In the genomic region with DNA sequence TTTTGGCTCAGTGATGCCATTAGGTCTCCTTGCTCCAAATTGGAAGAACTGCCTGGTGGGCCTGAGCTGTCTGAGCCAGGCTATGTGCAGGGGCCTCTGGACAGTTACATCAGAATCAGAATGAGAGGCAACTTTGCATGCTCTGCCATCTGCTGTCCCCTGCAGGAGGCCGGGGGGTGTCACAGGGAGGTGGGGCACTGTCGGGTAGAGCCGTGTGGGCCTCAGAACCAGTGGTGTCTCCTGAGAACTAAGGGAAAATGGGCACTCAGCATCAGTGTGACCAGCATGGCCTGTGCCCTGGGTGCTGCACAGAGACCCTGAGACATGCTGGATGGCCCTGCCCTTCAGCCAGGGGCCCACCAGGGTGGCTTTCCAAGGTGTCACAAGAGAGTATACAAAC, we compare ENCODE assay signal across 25 cellular contexts. TPM values are rescaled to one million over a fixed set of nuclear protein-coding genes. Genes with fewer than 3 reads are reported as not detected.
A peak's percentile ranks its signal among the peaks of the same experiment; 100 is the strongest.
DNase-seq lines count a peak whose midpoint lies in the region; ATAC-seq, FAIRE-seq and TF ChIP-seq lines count a peak whose summit lies in the region.
"Had no signal": no experiment of that assay in that cellular context is flagged by ENCODE, and none has a peak within 500 bp of the region (broad histone marks: within the 10 kb centered on the region; RNA-seq: fewer than 3 reads in every experiment).

No MANE protein-coding gene starts in this region.

- H3K4me1 ChIP-seq in left ventricle myocardium inferior: no peaks in the 10 kb centered on the region
- peaks cover 80% of the 10 kb centered on the region for H3K4me1 ChIP-seq in BLaER1
- no peaks in the 10 kb centered on the region for H3K4me1 ChIP-seq in K562 (replicated peaks in 1 of 2; ENCODE audit: control insufficient read depth in 2 of 2, insufficient read depth in 2 of 2, low read length in 2 of 2)
- H3K4me1 ChIP-seq: A549, BE2C, HAP-1 had no signal

- no peaks in the 10 kb centered on the region for H3K27me3 ChIP-seq in left ventricle myocardium inferior (ENCODE audit: low read depth)
- H3K27me3 ChIP-seq in BLaER1: no peaks in the 10 kb centered on the region; the same call in 1 of the 2 replicates
- no peaks in the 10 kb centered on the region for H3K27me3 ChIP-seq in H7 (ENCODE audit: control insufficient read depth, insufficient read depth, low read length)
- H3K27me3 ChIP-seq in K562 (ENCODE audit: control insufficient read depth in 2 of 2, insufficient read depth in 2 of 2, low read length in 2 of 2): peaks cover 20 to 61% of the 10 kb centered on the region in 2 experiments
- H3K27me3 ChIP-seq: BE2C had no signal

- peak overlapping the region; percentile 71 for H3K4me2 ChIP-seq in BLaER1
- H3K4me2 ChIP-seq in K562 (ENCODE audit: insufficient read depth, low read length): no peak overlapping the region
- H3K4me2 ChIP-seq: A549, GM23338 had no signal

- CTCF ChIA-PET in K562 (lab: Yijun Ruan, JAX; ENCODE audit: low intra/inter-chr PET ratio): no interaction called here

- TF ChIP-seq RAD21 in K562 (CRISPR knock-in tag; conservative IDR thresholded peaks at IDR 0.05 in 1 of 2, IDR thresholded peaks at IDR 0.05 in 1 of 2): 0 out of 4 replicates have a peak, but pooled peaks of 1 of the 2 experiments have one; percentile 3

- H3K79me2 ChIP-seq in K562 (ENCODE audit: control insufficient read depth, insufficient read depth, low read length): no peaks in the 10 kb centered on the region

- 0% methylated on average over 3 of the region's 3 CpGs for WGBS in K562 (ENCODE audit: insufficient coverage, low coverage, missing lambda C conversion rate)

- no peak for FAIRE-seq in K562 (lab: Jason Lieb, UNC)
- FAIRE-seq: A549, D721Med, GM12878 had no signal

- H3K9me1 ChIP-seq in K562 (ENCODE audit: control insufficient read depth, insufficient read depth, low read length): no peaks in the 10 kb centered on the region

- no TSS peak for BruUV-seq in K562 (replicated peaks; lab: Mats Ljungman, UMichigan)

- H3K27ac Mint-ChIP-seq in activated T-cell treated with anti-CD3 and anti-CD28 coated beads, Interleukin-2, amount 50 U/mL, for 24 hours: no peak overlapping the region
- peak overlapping the region in 1 of 10 donors; percentile 34 for H3K27ac Mint-ChIP-seq in naive thymus-derived CD8-positive, alpha-beta T cell
- H3K27ac Mint-ChIP-seq: CD4-positive, alpha-beta T cell; GM23338; HFFc6 had no signal

- DNase-seq in Right ventricle myocardium inferior (ENCODE audit: missing footprints): peak; percentile 26
- DNase-seq in left ventricle myocardium inferior: no peak
- peak; percentile 59 for DNase-seq in H7
- no peak for DNase-seq in K562 (ENCODE audit: extremely low read depth in 1 of 4, low spot score in 3 of 4)
- DNase-seq in activated T-cell treated with anti-CD3 and anti-CD28 coated beads, Interleukin-2, amount 50 U/mL, for 24 hours: no peak
- no peak for DNase-seq in naive thymus-derived CD8-positive, alpha-beta T cell
- no peak for DNase-seq in epidermal melanocyte (ENCODE audit: insufficient read length, low spot score)
- DNase-seq: 8988T; ACHN; AML-193; BE2C; CD4-positive, alpha-beta T cell; CD8-positive, alpha-beta memory T cell; DMS 273 treated with DMSO at 0.1 percent for 48 hours; DMS79; EL; GDM1; HFFc6 had no signal

- ATAC-seq in Right ventricle myocardium inferior: no peak
- peak; percentile 67 for ATAC-seq in K562
- no peak for ATAC-seq in naive thymus-derived CD8-positive, alpha-beta T cell
- ATAC-seq: A549, GM12878, GM23338 had no signal

- in situ Hi-C loops in K562 (cut with MboI): no loop called here

- H3K27me3 Mint-ChIP-seq in activated T-cell treated with anti-CD3 and anti-CD28 coated beads, Interleukin-2, amount 50 U/mL, for 24 hours: peaks cover 7% of the 10 kb centered on the region
- no peaks in the 10 kb centered on the region for H3K27me3 Mint-ChIP-seq in naive thymus-derived CD8-positive, alpha-beta T cell
- H3K27me3 Mint-ChIP-seq: CD4-positive, alpha-beta T cell had no signal

- H3K4me3 ChIP-seq in left ventricle myocardium inferior (no peak overlapping the region), BLaER1 (no peak overlapping the region), H7 (ENCODE audit: insufficient read depth, low read depth, low read length) (no peak overlapping the region), K562 (no peak overlapping the region)
- H3K4me3 ChIP-seq: A549, GM12878, GM23338, HAP-1 had no signal

- intact Hi-C loops in Right ventricle myocardium inferior (cut with DNase I): no loop called here
- intact Hi-C loops in left ventricle myocardium inferior (cut with micrococcal nuclease): no loop called here
- intact Hi-C loops in K562 (cut with micrococcal nuclease): no loop called here

- H3K4me1 Mint-ChIP-seq in activated T-cell treated with anti-CD3 and anti-CD28 coated beads, Interleukin-2, amount 50 U/mL, for 24 hours (ENCODE audit: low read depth): peaks cover 17% of the 10 kb centered on the region
- peaks cover 0 to 6% (median 4%) of the 10 kb centered on the region in 4 donors for H3K4me1 Mint-ChIP-seq in naive thymus-derived CD8-positive, alpha-beta T cell
- H3K4me1 Mint-ChIP-seq: CD8-positive, alpha-beta memory T cell; GM23338 had no signal

- H3K9me3 Mint-ChIP-seq in activated T-cell treated with anti-CD3 and anti-CD28 coated beads, Interleukin-2, amount 50 U/mL, for 24 hours: no peaks in the 10 kb centered on the region
- H3K9me3 Mint-ChIP-seq in naive thymus-derived CD8-positive, alpha-beta T cell: peaks cover 0 to 22% (median 0%) of the 10 kb centered on the region in 9 donors
- H3K9me3 Mint-ChIP-seq: CD4-positive, alpha-beta T cell; CD8-positive, alpha-beta memory T cell; HFFc6 had no signal

- peaks cover 30% of the 10 kb centered on the region for H3K9me3 ChIP-seq in left ventricle myocardium inferior (replicated peaks)
- no peaks in the 10 kb centered on the region for H3K9me3 ChIP-seq in BLaER1
- no peaks in the 10 kb centered on the region for H3K9me3 ChIP-seq in K562 (replicated peaks; ENCODE audit: control insufficient read depth, insufficient read depth, low read depth, low read length)
- H3K9me3 ChIP-seq: A549, HAP-1 had no signal

- TF ChIP-seq POLR2A in K562 (conservative IDR thresholded peaks at IDR 0.05): no peak

- H3K4me3 Mint-ChIP-seq in activated T-cell treated with anti-CD3 and anti-CD28 coated beads, Interleukin-2, amount 50 U/mL, for 24 hours: no peak overlapping the region
- no peak overlapping the region for H3K4me3 Mint-ChIP-seq in naive thymus-derived CD8-positive, alpha-beta T cell
- H3K4me3 Mint-ChIP-seq: CD4-positive, alpha-beta T cell; CD8-positive, alpha-beta memory T cell; GM23338; HFFc6 had no signal

- POLR2A ChIA-PET in K562 (lab: Yijun Ruan, JAX): interaction anchor here (0.8 to 1.5 kb wide), 4 partner anchors 12 to 20 kb away, joined by 3 read pairs; no protein-coding TSS in a partner anchor
- POLR2A ChIA-PET in naive thymus-derived CD8-positive, alpha-beta T cell (lab: Charles Lee): no interaction called here

- TF ChIP-seq CTCF in left ventricle myocardium inferior (IDR thresholded peaks at IDR 0.05; ENCODE audit: borderline replicate concordance) (no peak), K562 (IDR thresholded peaks at IDR 0.05 in 2 of 3, conservative IDR thresholded peaks at IDR 0.05 in 1 of 3; ENCODE audit: insufficient read depth in 2 of 3, low read depth in 1 of 3, low read length in 3 of 3) (peak; percentile 10 to 27 (median 21); a peak in 1 of 6 replicates)

- no peaks in the 10 kb centered on the region for H3K36me3 Mint-ChIP-seq in activated T-cell treated with anti-CD3 and anti-CD28 coated beads, Interleukin-2, amount 50 U/mL, for 24 hours (ENCODE audit: low read depth)
- peaks cover 0 to 2% (median 0%) of the 10 kb centered on the region in 3 donors for H3K36me3 Mint-ChIP-seq in naive thymus-derived CD8-positive, alpha-beta T cell
- H3K36me3 Mint-ChIP-seq: CD8-positive, alpha-beta memory T cell had no signal

- H3K9ac ChIP-seq in BLaER1 (no peak overlapping the region), K562 (ENCODE audit: insufficient read depth in 1 of 2, low read depth in 2 of 2, low read length in 2 of 2) (no peak overlapping the region)

- H3K27ac ChIP-seq in left ventricle myocardium inferior (replicated peaks) (no peak overlapping the region), BLaER1 (peak overlapping the region; percentile 31), K562 (ENCODE audit: extremely low read depth, low read depth, low read length) (no peak overlapping the region)
- H3K27ac ChIP-seq: A549, C4-2B had no signal

- no peak overlapping the region for H2AFZ ChIP-seq in K562 (ENCODE audit: low read depth, low read length)
- H2AFZ ChIP-seq: GM23338 had no signal

- H4K20me1 ChIP-seq in BLaER1 (peaks cover 6% of the 10 kb centered on the region; the same call in 1 of the 2 replicates), K562 (replicated peaks; ENCODE audit: control insufficient read depth, insufficient read depth, low read length) (peaks cover 21% of the 10 kb centered on the region)

- TF ChIP-seq EP300 in K562 (IDR thresholded peaks at IDR 0.05; ENCODE audit: low read length): no peak

- peaks cover 13% of the 10 kb centered on the region for H3K36me3 ChIP-seq in left ventricle myocardium inferior
- peaks cover 22% of the 10 kb centered on the region; the same call in 1 of the 2 replicates for H3K36me3 ChIP-seq in BLaER1
- H3K36me3 ChIP-seq in H7 (replicated peaks; ENCODE audit: control insufficient read depth, insufficient read depth, low read length): no peaks in the 10 kb centered on the region
- no peaks in the 10 kb centered on the region for H3K36me3 ChIP-seq in K562 (ENCODE audit: control insufficient read depth, insufficient read depth, low read length)
- H3K36me3 ChIP-seq: HAP-1 had no signal

RNA-seq across cellular contexts. Expression of gene COL6A1, which starts 47.0 kb away (rescaled TPM):
- total RNA-seq in Right ventricle myocardium inferior (228 TPM), left ventricle myocardium inferior (154 TPM), K562 (2014; rRNA removed) (0.14 and 0.53 TPM in 2 replicates), K562 (2014; rRNA removed; fragmentation: Illumina TruSeq; extraction: Trizol) (0.13 TPM in 1 of 2 replicates, not detected in the other), K562 (2015; rRNA removed; fragmentation: Illumina TruSeq; extraction: Trizol) (0.04 and 0.14 TPM in 2 replicates), K562 (2021) (1.2 and 1.3 TPM in 2 replicates)
- total RNA-seq in H7 (2014; rRNA removed; shearing (Covaris generic)): 243 and 283 TPM in 2 replicates
- total RNA-seq in K562 (2011; cell fraction: chromatin; rRNA removed; ENCODE audit: low replicate concordance): 0.32 and 1.5 TPM in 2 replicates
- total RNA-seq in K562 (2011; cell fraction: nucleolus; rRNA removed): 1.7 and 3.8 TPM in 2 replicates
- total RNA-seq in K562 (2011; cell fraction: nucleoplasm; rRNA removed): 1.2 and 1.4 TPM in 2 replicates
- polyA plus RNA-seq in K562 (2011; rRNA removed) (0.10 and 0.39 TPM in 2 replicates), K562 (2014; fragmentation: Illumina TruSeq; extraction: Trizol) (0.07 and 0.21 TPM in 2 replicates), K562 (2014; fragmentation: Nextera tagmentation; extraction: Ambion mirVana) (not detected), K562 (2014; rRNA removed) (0.50 and 0.76 TPM in 2 replicates)
- polyA plus RNA-seq in K562 (2011; cell fraction: cytosol; rRNA removed): 0.21 and 0.48 TPM in 2 replicates
- 3.8 and 4.4 TPM in 2 replicates for polyA plus RNA-seq in K562 (2011; cell fraction: nucleus; rRNA removed)
- 0.57 and 1.5 TPM in 2 replicates for polyA plus RNA-seq in K562 (2012)
- not detected in 2 replicates for polyA minus RNA-seq in K562 (2011; rRNA and poly(A)+ RNA removed)
- polyA minus RNA-seq in K562 (2011; cell fraction: cytosol; rRNA and poly(A)+ RNA removed): 1.5 TPM in 1 of 2 replicates, not detected in the other
- polyA minus RNA-seq in K562 (2011; cell fraction: nucleus; rRNA and poly(A)+ RNA removed): 0.40 and 1.2 TPM in 2 replicates
- total RNA-seq in naive thymus-derived CD8-positive, alpha-beta T cell: 10 to 100 TPM; 19.4 to 21.0 TPM
- 1 to 10 TPM; 1.7 to 2.0 (median 1.7) TPM for polyA plus RNA-seq in naive thymus-derived CD8-positive, alpha-beta T cell

Comparison
In these comparisons a context has a peak if more than half of its experiments do, and no peak if none do; other contexts are left out.
1. DNase-seq: peak in Right ventricle myocardium inferior (single experiment) and H7 (single experiment); none in left ventricle myocardium inferior (single experiment), K562 (0 of 4), activated T-cell treated with anti-CD3 and anti-CD28 coated beads, Interleukin-2, amount 50 U/mL, for 24 hours (single experiment), naive thymus-derived CD8-positive, alpha-beta T cell (0 of 10) and epidermal melanocyte (single experiment).
2. RNA of gene COL6A1, which starts 47.0 kb away (total RNA-seq): 243 to 283 TPM in H7, 228 TPM in Right ventricle myocardium inferior (single experiment), 154 TPM in left ventricle myocardium inferior (single experiment) and 19.4 to 21.0 TPM in naive thymus-derived CD8-positive, alpha-beta T cell; 0.04 to 3.8 TPM in K562; every median in the first group is over 4 times any median in the second.